ENCODE assay signal across 9 cellular contexts in genomic region chr14:68392393-68393085, GRCh38.
DNase-seq lines count a peak whose midpoint lies in the region; ATAC-seq and TF ChIP-seq lines count a peak whose summit lies in the region.
"Had no signal": no experiment of that assay in that cellular context is flagged by ENCODE, and none has a peak within 500 bp of the region (broad histone marks: within the 10 kb centered on the region; RNA-seq: fewer than 3 reads in every experiment).

No MANE protein-coding gene starts in this region.

- intact Hi-C loops in Caco-2 (cut with micrococcal nuclease; ENCODE audit: unreplicated experiment) (no loop called here), prostate gland (cut with DNase I) (no loop called here)

- H3K27ac ChIP-seq in right atrium auricular region: peak overlapping the region; percentile 67 to 74
- H3K27ac ChIP-seq in prostate gland: no peak overlapping the region
- H3K27ac ChIP-seq in GM23248: no peak overlapping the region; the same call in 1 of the 2 replicates

- peaks cover 9% of the 10 kb centered on the region for H3K9me3 Mint-ChIP-seq in Caco-2 (ENCODE audit: unreplicated experiment)

- H3K36me3 ChIP-seq in Caco-2 (ENCODE audit: control insufficient read depth, insufficient read depth, low read length) (no peaks in the 10 kb centered on the region), right atrium auricular region (no peaks in the 10 kb centered on the region), prostate gland (no peaks in the 10 kb centered on the region), GM23248 (ENCODE audit: low read depth) (no peaks in the 10 kb centered on the region)

- H3K4me3 ChIP-seq in Caco-2 (ENCODE audit: low read depth, low read length) (no peak overlapping the region), right atrium auricular region (no peak overlapping the region), prostate gland (no peak overlapping the region), GM23248 (no peak overlapping the region)

- peak; percentile 61 for ATAC-seq in T-helper 17 cell
- no peak for ATAC-seq in HG03095 (IDR thresholded peaks at IDR 0.05; ENCODE audit: unreplicated experiment)
- ATAC-seq: naive thymus-derived CD8-positive, alpha-beta T cell had no signal

- in situ Hi-C loops in GM23248 (cut with MboI): no loop called here

- CTCF ChIA-PET in Caco-2 (lab: Charles Lee): interaction anchor here (0.5 to 0.6 kb wide), 2 partner anchors 75 to 237 kb away, joined by 3 to 4 read pairs; no protein-coding TSS in a partner anchor

- H3K27me3 ChIP-seq in Caco-2 (replicated peaks; ENCODE audit: control insufficient read depth, insufficient read depth, low read length): no peaks in the 10 kb centered on the region
- H3K27me3 ChIP-seq in right atrium auricular region: no peaks in the 10 kb centered on the region
- no peaks in the 10 kb centered on the region for H3K27me3 ChIP-seq in prostate gland (replicated peaks; ENCODE audit: insufficient read depth)
- no peaks in the 10 kb centered on the region for H3K27me3 ChIP-seq in GM23248 (replicated peaks; ENCODE audit: insufficient read depth)

- H3K27ac Mint-ChIP-seq in Caco-2 (ENCODE audit: unreplicated experiment): peak overlapping the region; percentile 46
- peak overlapping the region; percentile 59 for H3K27ac Mint-ChIP-seq in T-helper 17 cell

- no peaks in the 10 kb centered on the region for H3K9me2 ChIP-seq in GM23248 (ENCODE audit: insufficient read depth)

- H3K36me3 Mint-ChIP-seq in Caco-2 (ENCODE audit: insufficient read depth, unreplicated experiment): no peaks in the 10 kb centered on the region
- peaks cover 4% of the 10 kb centered on the region for H3K36me3 Mint-ChIP-seq in T-helper 17 cell (ENCODE audit: low read depth)

- no TSS peak for BruUV-seq in Caco-2 (replicated peaks; lab: Mats Ljungman, UMichigan)

- no peak overlapping the region for H3K4me2 ChIP-seq in GM23248 (ENCODE audit: unreplicated experiment)

- H4K20me1 ChIP-seq in GM23248 (ENCODE audit: insufficient read depth): no peaks in the 10 kb centered on the region

- H3K9me3 ChIP-seq in Caco-2 (no peaks in the 10 kb centered on the region), T-helper 17 cell (ENCODE audit: control insufficient read depth, low read length, poor library complexity, severe bottlenecking) (no peaks in the 10 kb centered on the region), right atrium auricular region (no peaks in the 10 kb centered on the region), prostate gland (no peaks in the 10 kb centered on the region), GM23248 (ENCODE audit: low read depth) (no peaks in the 10 kb centered on the region)

- peaks cover 6% of the 10 kb centered on the region for H3K4me1 ChIP-seq in Caco-2
- peaks cover 0 to 47% of the 10 kb centered on the region in 2 donors for H3K4me1 ChIP-seq in right atrium auricular region
- H3K4me1 ChIP-seq in prostate gland (replicated peaks): no peaks in the 10 kb centered on the region
- peaks cover 57% of the 10 kb centered on the region for H3K4me1 ChIP-seq in GM23248 (ENCODE audit: insufficient read depth)

- no peak for TF ChIP-seq POLR2A in prostate gland (IDR thresholded peaks at IDR 0.05)

- TF ChIP-seq CTCF in Caco-2 (IDR thresholded peaks at IDR 0.05; ENCODE audit: insufficient read depth in 1 of 2, low read depth in 1 of 2, low read length in 1 of 2, severe bottlenecking in 1 of 2, unreplicated experiment in 1 of 2): no peak
- TF ChIP-seq CTCF in right atrium auricular region (IDR thresholded peaks at IDR 0.05): no peak
- TF ChIP-seq CTCF in prostate gland (IDR thresholded peaks at IDR 0.05): no peak

- peaks cover 41% of the 10 kb centered on the region for H3F3A ChIP-seq in GM23248 (ENCODE audit: insufficient read depth)

- H3K4me3 Mint-ChIP-seq in Caco-2 (ENCODE audit: unreplicated experiment): no peak overlapping the region
- peak overlapping the region; percentile 75 for H3K4me3 Mint-ChIP-seq in T-helper 17 cell
- H3K4me3 Mint-ChIP-seq: naive thymus-derived CD8-positive, alpha-beta T cell had no signal

- no peaks in the 10 kb centered on the region for H3K79me2 ChIP-seq in GM23248 (ENCODE audit: insufficient read depth)

- H3K27me3 Mint-ChIP-seq in Caco-2 (ENCODE audit: insufficient read depth, unreplicated experiment) (no peaks in the 10 kb centered on the region), T-helper 17 cell (no peaks in the 10 kb centered on the region)
- H3K27me3 Mint-ChIP-seq: naive thymus-derived CD8-positive, alpha-beta T cell had no signal

- H3K4me1 Mint-ChIP-seq in Caco-2 (ENCODE audit: low read depth, unreplicated experiment): peaks cover 18% of the 10 kb centered on the region
- peaks cover 15% of the 10 kb centered on the region for H3K4me1 Mint-ChIP-seq in T-helper 17 cell

- H2AFZ ChIP-seq in GM23248: no peak overlapping the region

- POLR2A ChIA-PET in Caco-2 (lab: Charles Lee): no interaction called here

- no peak for DNase-seq in Caco-2
- no peak for DNase-seq in T-helper 17 cell
- peak; percentile 79 for DNase-seq in right atrium auricular region (ENCODE audit: low spot score)
- DNase-seq in prostate gland (ENCODE audit: low spot score): peak; percentile 19
- DNase-seq in HuH-7 (ENCODE audit: low spot score): no peak
- no peak for DNase-seq in GM23248
- DNase-seq in GM19240 (ENCODE audit: insufficient read length, low spot score): no peak
- DNase-seq: naive thymus-derived CD8-positive, alpha-beta T cell had no signal

- H3K9ac ChIP-seq in GM23248: no peak overlapping the region

- WGBS in prostate gland: 39% methylated on average over 7 of the region's 7 CpGs
- WGBS in GM23248 (ENCODE audit: low coverage in 1 of 2, low lambda C conversion rate in 2 of 2, missing lambda C conversion rate in 2 of 2), 2 experiments: 55 to 58% methylated on average over 7 of the region's 7 CpGs

Comparison
In these comparisons a context has a peak if more than half of its experiments do, and no peak if none do; other contexts are left out.
1. DNase-seq: peak in right atrium auricular region (single experiment) and prostate gland (single experiment); none in Caco-2 (0 of 2), T-helper 17 cell (0 of 3), HuH-7 (single experiment), GM23248 (single experiment) and GM19240 (single experiment).
2. H3K27ac ChIP-seq: peak in right atrium auricular region (2 of 2); none in prostate gland (0 of 2) and GM23248 (single experiment).